8 cellular contexts compared by ENCODE assay signal in the genomic region with DNA sequence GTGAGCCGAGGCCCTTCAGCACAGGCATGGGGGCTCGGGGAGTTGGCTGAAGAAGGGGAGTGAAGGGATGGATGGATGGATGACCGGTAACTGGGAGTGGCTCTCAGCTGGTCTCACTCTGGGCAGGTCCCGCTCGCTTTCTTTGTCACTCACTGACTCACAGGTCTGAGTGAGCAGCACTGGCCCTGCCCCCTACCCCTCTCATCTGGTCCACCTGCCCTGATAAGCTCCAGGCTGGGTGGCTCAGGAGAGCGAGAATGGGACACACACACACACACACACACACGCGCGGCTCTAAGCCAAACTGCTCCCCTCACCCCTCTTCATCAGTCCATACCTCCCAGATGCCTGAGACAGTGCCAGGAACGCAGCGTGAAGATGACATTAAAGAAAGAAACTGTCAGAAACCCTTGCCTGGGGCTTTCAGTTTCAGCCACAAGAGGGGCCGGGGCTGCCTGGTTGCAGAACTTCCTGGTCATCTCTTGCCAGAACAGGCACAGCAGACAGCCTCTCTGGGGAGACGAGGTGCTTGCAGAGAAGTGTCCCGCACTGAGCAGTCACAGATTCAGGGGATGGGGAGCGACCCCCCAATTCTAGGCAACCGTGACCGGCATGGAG. TPM values are rescaled to one million over a fixed set of nuclear protein-coding genes. Genes with fewer than 3 reads are reported as not detected.
DNase-seq lines count a peak whose midpoint lies in the region; ATAC-seq, FAIRE-seq and TF ChIP-seq lines count a peak whose summit lies in the region.
"Had no signal": no experiment of that assay in that cellular context is flagged by ENCODE, and none has a peak within 500 bp of the region (broad histone marks: within the 10 kb centered on the region; RNA-seq: fewer than 3 reads in every experiment).

No MANE protein-coding gene starts in this region.

- no peak for FAIRE-seq in pancreas (lab: Jason Lieb, UNC)
- FAIRE-seq: endometrium had no signal

- H3K18ac ChIP-seq in mesenchymal stem cell (ENCODE audit: low read depth in 1 of 2, low read length in 2 of 2): no peak overlapping the region

- peaks cover 61% of the 10 kb centered on the region for H3K27me3 Mint-ChIP-seq in neural crest cell (ENCODE audit: low read depth)

- no peak overlapping the region for H2BK12ac ChIP-seq in mesenchymal stem cell (ENCODE audit: low read length in 2 of 2)

- H3K9me3 Mint-ChIP-seq in neural crest cell: no peaks in the 10 kb centered on the region

- no peak overlapping the region for H2BK5ac ChIP-seq in mesenchymal stem cell (ENCODE audit: low read depth, low read length, poor library complexity, severe bottlenecking)

- WGBS in mesenchymal stem cell: 64% methylated on average over 16 of the region's 17 CpGs
- WGBS in pancreas, 2 donors: 29 to 38% methylated on average over 16 to 17 of the region's 17 CpGs

- peak overlapping the region; percentile 77 for H3K4me3 Mint-ChIP-seq in neural crest cell

- H3K36me3 ChIP-seq in Peyer's patch (no peaks in the 10 kb centered on the region), mesenchymal stem cell (ENCODE audit: control insufficient read depth in 1 of 2, insufficient read depth in 2 of 2, low read depth in 1 of 2, low read length in 2 of 2) (no peaks in the 10 kb centered on the region), pancreas (no peaks in the 10 kb centered on the region)

- no peak overlapping the region for H3K4ac ChIP-seq in mesenchymal stem cell (ENCODE audit: low read depth in 1 of 2, low read length in 2 of 2)

- no peak overlapping the region for H2BK15ac ChIP-seq in mesenchymal stem cell (ENCODE audit: low read depth, poor library complexity, severe bottlenecking)

- H3K4me2 ChIP-seq in mesenchymal stem cell (ENCODE audit: low read length, poor library complexity, severe bottlenecking): no peak overlapping the region

- H3K79me1 ChIP-seq in mesenchymal stem cell (replicated peaks; ENCODE audit: low read length, poor library complexity, severe bottlenecking): no peaks in the 10 kb centered on the region

- no peak for TF ChIP-seq CTCF in Peyer's patch (IDR thresholded peaks at IDR 0.05)
- no peak for TF ChIP-seq CTCF in neural crest cell (conservative IDR thresholded peaks at IDR 0.05)
- TF ChIP-seq CTCF in pancreas (IDR thresholded peaks at IDR 0.05): no peak

- intact Hi-C loops in pancreas (cut with DNase I): no loop called here

- no peak overlapping the region for H3K14ac ChIP-seq in mesenchymal stem cell (ENCODE audit: low read length in 2 of 2)

- H3K27me3 ChIP-seq in Peyer's patch: peaks cover 0 to 8% of the 10 kb centered on the region in 2 donors
- peaks cover 40 to 89% of the 10 kb centered on the region in 2 experiments for H3K27me3 ChIP-seq in mesenchymal stem cell (ENCODE audit: control insufficient read depth in 1 of 2, insufficient read depth in 1 of 2, low read length in 2 of 2)
- peaks cover 0 to 11% (median 2%) of the 10 kb centered on the region in 4 donors for H3K27me3 ChIP-seq in pancreas

- H3K23ac ChIP-seq in mesenchymal stem cell (ENCODE audit: low read length in 2 of 2): no peak overlapping the region

- no peak overlapping the region for H4K8ac ChIP-seq in mesenchymal stem cell (ENCODE audit: low read length)

- H2AK5ac ChIP-seq in mesenchymal stem cell (ENCODE audit: low read length, severe bottlenecking): no peak overlapping the region

- peaks cover 41% of the 10 kb centered on the region for H3K4me1 Mint-ChIP-seq in neural crest cell

- H4K91ac ChIP-seq in mesenchymal stem cell (ENCODE audit: low read length): no peak overlapping the region

- no peak overlapping the region for H2AFZ ChIP-seq in mesenchymal stem cell (ENCODE audit: low read depth, low read length)

- no peak for TF ChIP-seq POLR2A in Peyer's patch (IDR thresholded peaks at IDR 0.05)

- no peak overlapping the region for H3K9ac ChIP-seq in mesenchymal stem cell (ENCODE audit: low read length)

- no peaks in the 10 kb centered on the region for H3K36me3 Mint-ChIP-seq in neural crest cell (ENCODE audit: low read depth)

- no peak overlapping the region for H3K27ac Mint-ChIP-seq in neural crest cell (ENCODE audit: unreplicated experiment)

- H3K4me1 ChIP-seq in Peyer's patch: peaks cover 0 to 13% (median 2%) of the 10 kb centered on the region in 4 donors
- peaks cover 12% of the 10 kb centered on the region for H3K4me1 ChIP-seq in mesenchymal stem cell (ENCODE audit: control insufficient read depth, insufficient read depth, low read depth, low read length)
- H3K4me1 ChIP-seq in pancreas: no peaks in the 10 kb centered on the region

- no peak overlapping the region for H3K4me3 ChIP-seq in Peyer's patch
- no peak overlapping the region for H3K4me3 ChIP-seq in mesenchymal stem cell (ENCODE audit: insufficient read depth in 1 of 2, low read depth in 1 of 2, low read length in 2 of 2)
- no peak overlapping the region for H3K4me3 ChIP-seq in pancreas

- no peaks in the 10 kb centered on the region for H3K9me3 ChIP-seq in Peyer's patch
- H3K9me3 ChIP-seq in mesenchymal stem cell (ENCODE audit: control insufficient read depth, low read length): no peaks in the 10 kb centered on the region
- no peaks in the 10 kb centered on the region for H3K9me3 ChIP-seq in pancreas

- DNase-seq in Peyer's patch (peak in 2 of 3 donors; percentile 23 to 50), neural crest cell (ENCODE audit: low read depth, low spot score) (no peak), amygdala (lab: John Stamatoyannopoulos, UW) (no peak), mesenchymal stem cell (no peak), pancreas (no peak)

- ATAC-seq in GM18907 (IDR thresholded peaks at IDR 0.05; ENCODE audit: unreplicated experiment) (peak; percentile 78), HG02588 (IDR thresholded peaks at IDR 0.05; ENCODE audit: unreplicated experiment) (peak; percentile 81), pancreas (no peak)

- H2BK120ac ChIP-seq in mesenchymal stem cell (ENCODE audit: low read depth, low read length): no peak overlapping the region

- H3K27ac ChIP-seq in Peyer's patch (no peak overlapping the region), mesenchymal stem cell (ENCODE audit: low read length, poor library complexity, severe bottlenecking) (no peak overlapping the region), pancreas (no peak overlapping the region)

RNA-seq across cellular contexts. Expression of a gene that starts 16.5 kb away (rescaled TPM):
- total RNA-seq in Peyer's patch (1 to 10 TPM; 1.1 to 3.3 (median 1.4) TPM), neural crest cell (4.2 and 4.3 TPM in 2 replicates), pancreas (1 to 10 TPM in 1 of 6 donors, under 1 TPM in 5; 0.35 to 1.3 (median 0.47) TPM)
- polyA plus RNA-seq in mesenchymal stem cell (2013, experiment 1 of 2): 1.9 TPM
- polyA plus RNA-seq in mesenchymal stem cell (2013, experiment 2 of 2): 1.9 TPM
- under 1 TPM; 0.87 to 0.99 TPM for polyA plus RNA-seq in pancreas

Comparison
In these comparisons a context has a peak if more than half of its experiments do, and no peak if none do; other contexts are left out.
1. ATAC-seq: peak in GM18907 (single experiment) and HG02588 (single experiment); none in pancreas (0 of 4).
2. DNase-seq: peak in Peyer's patch (2 of 3); none in neural crest cell (single experiment), amygdala (0 of 56), mesenchymal stem cell (single experiment) and pancreas (0 of 6).